In the genomic region with DNA sequence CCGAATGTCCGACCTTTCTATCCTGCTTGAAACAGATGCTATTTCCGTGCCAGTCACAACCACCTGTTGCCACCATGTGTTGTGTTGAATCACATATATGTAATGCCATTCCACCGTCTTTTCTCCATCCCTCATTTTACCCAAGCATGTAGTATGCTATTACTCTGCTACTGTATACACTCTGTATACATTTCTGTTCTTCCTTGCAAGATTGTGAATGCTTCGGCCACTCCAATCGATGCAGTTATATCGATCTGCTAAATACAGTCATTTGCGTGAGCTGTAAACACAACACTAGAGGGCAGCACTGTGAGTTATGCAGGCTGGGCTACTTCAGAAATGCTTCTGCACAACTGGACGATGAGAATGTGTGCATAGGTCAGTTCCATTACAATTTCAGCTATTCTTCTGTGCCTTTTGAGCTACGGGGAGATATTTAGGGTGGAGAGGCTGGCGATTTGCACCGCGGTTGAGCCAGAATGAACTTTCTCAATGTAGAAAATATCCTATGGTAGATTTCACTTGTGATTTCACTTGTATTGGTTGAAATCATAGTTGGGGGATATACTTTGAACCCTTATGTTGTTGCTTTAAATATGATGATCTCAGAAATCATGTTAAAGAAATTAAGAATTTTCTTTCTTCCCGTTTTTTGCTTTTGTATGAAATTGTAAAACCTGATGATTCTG, we compare ENCODE assay signal across 9 cellular contexts.
DNase-seq lines count a peak whose midpoint lies in the region; ATAC-seq and TF ChIP-seq lines count a peak whose summit lies in the region.
"Had no signal": no experiment of that assay in that cellular context is flagged by ENCODE, and none has a peak within 500 bp of the region (broad histone marks: within the 10 kb centered on the region; RNA-seq: fewer than 3 reads in every experiment).

No MANE protein-coding gene starts in this region.

- peak; percentile 85 for TF ChIP-seq CTCF in A673 (conservative IDR thresholded peaks at IDR 0.05; ENCODE audit: low read depth, low read length)

- peak; percentile 87 for ATAC-seq in GM21786 (IDR thresholded peaks at IDR 0.05; ENCODE audit: unreplicated experiment)

- in situ Hi-C loops in KBM-7 (cut with MboI; ENCODE audit: low pct_unique_long_range_greater_than_20kb, low sequenced_read_pairs), result no loop called here

- no peaks in the 10 kb centered on the region for H3K27me3 ChIP-seq in A673 (replicated peaks; ENCODE audit: insufficient read depth, low read depth, low read length, poor library complexity)

- H3K27ac ChIP-seq in A673 (ENCODE audit: low read depth, low read length, poor library complexity, severe bottlenecking), result no peak overlapping the region
- H3K27ac ChIP-seq: neutrophil had no signal

- peaks cover 25% of the 10 kb centered on the region for H3K4me1 ChIP-seq in A673 (ENCODE audit: insufficient read depth, low read length, poor library complexity, severe bottlenecking)

- intact Hi-C loops in A673 (cut with micrococcal nuclease; ENCODE audit: unreplicated experiment), result loop anchor here (5.0 kb wide), 1 partner anchor 97 kb away; no protein-coding TSS in a partner anchor

- H3K4me3 ChIP-seq in A673 (ENCODE audit: low read depth, low read length, poor library complexity, severe bottlenecking), result no peak overlapping the region

- POLR2A ChIA-PET in A673 (lab: Charles Lee; ENCODE audit: low non-redundant PET), result interaction anchor here (0.6 kb wide), 1 partner anchor 188 kb away, joined by 3 read pairs; no protein-coding TSS in a partner anchor

- BruUV-seq in A673 (replicated peaks; lab: Mats Ljungman, UMichigan), result no TSS peak

- DNase-seq in A673 (ENCODE audit: low spot score), result peak; percentile 65
- DNase-seq in EH (ENCODE audit: low read depth), result peak; percentile 27
- DNase-seq in KBM-7, result peak; percentile 39
- peak; percentile 47 for DNase-seq in SW480 (ENCODE audit: low spot score)
- DNase-seq in fibroblast of the conjunctiva (ENCODE audit: low read depth), result peak; percentile 20
- DNase-seq in putamen (ENCODE audit: low spot score), result peak; percentile 6
- no peak for DNase-seq in epidermal melanocyte (ENCODE audit: insufficient read length, low spot score)

- CTCF ChIA-PET in A673 (lab: Charles Lee), result interaction anchor here (0.5 to 1.6 kb wide), 4 partner anchors 19 to 318 kb away, joined by 3 to 7 read pairs (median 3); no protein-coding TSS in a partner anchor

- H3K36me3 ChIP-seq in A673 (ENCODE audit: insufficient read depth, low read length, poor library complexity, severe bottlenecking), result no peaks in the 10 kb centered on the region
- H3K36me3 ChIP-seq: neutrophil had no signal

- H3K9me3 ChIP-seq in A673 (ENCODE audit: low read depth, low read length, poor library complexity, severe bottlenecking), result peaks cover 8% of the 10 kb centered on the region
- H3K9me3 ChIP-seq: neutrophil had no signal
